ENCODE assay signal across 8 cellular contexts in genomic region chr22:20319745-20320658, GRCh38. TPM values are rescaled to one million over a fixed set of nuclear protein-coding genes. Genes with fewer than 3 reads are reported as not detected.
DNase-seq lines count a peak whose midpoint lies in the region; ATAC-seq, FAIRE-seq and TF ChIP-seq lines count a peak whose summit lies in the region.

DGCR6L (minus strand) TSS chr22:20320060; CDS start chr22:20319988, 72 bp downstream.

- H4K8ac ChIP-seq in H1 (ENCODE audit: extremely low read depth, insufficient read depth, low read length): no peak within 1 kb of the TSS

- peak within 1 kb of the TSS; percentile 83 for H3K18ac ChIP-seq in H1 (ENCODE audit: extremely low read depth, low read length)

- peak within 1 kb of the TSS; percentile 40 for H4K91ac ChIP-seq in H1 (replicated peaks; ENCODE audit: insufficient read length, low read length)

- H3K9me3 Mint-ChIP-seq in CD14-positive monocyte (peaks cover 0 to 3% (median 0%) of the 10 kb centered on the region in 7 donors), memory B cell (no peaks in the 10 kb centered on the region)

- no peak within 1 kb of the TSS for H3K4ac ChIP-seq in H1 (replicated peaks; ENCODE audit: insufficient read length, low read depth, low read length)

- no peak within 1 kb of the TSS for H3K23ac ChIP-seq in H1 (ENCODE audit: insufficient read length)

- peaks cover 0 to 5% (median 3%) of the 10 kb centered on the region in 4 experiments; a peak in 4 of 7 replicates for H3K4me1 ChIP-seq in H1 (replicated peaks in 1 of 4; ENCODE audit: control insufficient read depth in 3 of 4, insufficient read depth in 4 of 4, low read length in 3 of 4)

- no peaks in the 10 kb centered on the region for H3K9me3 ChIP-seq in H1 (ENCODE audit: insufficient read depth in 2 of 2, low read depth in 1 of 2, low read length in 1 of 2)

- peak within 1 kb of the TSS; percentile 84 to 86 for H3K4me2 ChIP-seq in H1 (ENCODE audit: insufficient read depth in 1 of 2, low read depth in 2 of 2, low read length in 2 of 2)

- intact Hi-C loops in CD14-positive monocyte (cut with micrococcal nuclease): no loop called here

- H3K79me1 ChIP-seq in H1 (ENCODE audit: low read depth, low read length): 0 out of 2 replicates have a peak, but pooled peaks cover 3% of the 10 kb centered on the region

- H3K4me1 Mint-ChIP-seq in CD14-positive monocyte: peaks cover 39% of the 10 kb centered on the region
- peaks cover 10% of the 10 kb centered on the region for H3K4me1 Mint-ChIP-seq in memory B cell

- H3K36me3 Mint-ChIP-seq in CD14-positive monocyte: peaks cover 0 to 3% of the 10 kb centered on the region in 2 donors
- no peaks in the 10 kb centered on the region for H3K36me3 Mint-ChIP-seq in memory B cell

- no peak within 1 kb of the TSS for H2BK12ac ChIP-seq in H1 (ENCODE audit: low read depth, low read length)

- H2BK120ac ChIP-seq in H1 (replicated peaks; ENCODE audit: low read depth, low read length): no peak within 1 kb of the TSS

- peak within 1 kb of the TSS; percentile 66; the same call in 1 of the 2 replicates for H2BK5ac ChIP-seq in H1 (ENCODE audit: low read depth, low read length)

- H2AK5ac ChIP-seq in H1 (ENCODE audit: low read depth, low read length): no peak within 1 kb of the TSS

- no peak within 1 kb of the TSS; the same call in 1 of the 2 replicates for H3K27ac ChIP-seq in H1 (ENCODE audit: low read depth, low read length)

- peak; percentile 67 for ATAC-seq in GM19351 (IDR thresholded peaks at IDR 0.05; ENCODE audit: unreplicated experiment)
- peak; percentile 61 for ATAC-seq in HG03565 (IDR thresholded peaks at IDR 0.05; ENCODE audit: unreplicated experiment)
- peak; percentile 92 for ATAC-seq in memory B cell (ENCODE audit: low read depth)

- H3K27ac Mint-ChIP-seq in CD14-positive monocyte: peak within 1 kb of the TSS; percentile 46 to 88 (median 72)
- H3K27ac Mint-ChIP-seq in memory B cell: peak within 1 kb of the TSS; percentile 75

- H3K56ac ChIP-seq in H1 (replicated peaks; ENCODE audit: insufficient read length, low read depth, low read length): peak within 1 kb of the TSS; percentile 82

- peak; percentile 93 for DNase-seq in CD14-positive monocyte (ENCODE audit: low spot score)
- peak; percentile 90 to 92 for DNase-seq in NOMO-1 (lab: John Stamatoyannopoulos, UW; ENCODE audit: unreplicated experiment in 2 of 2)
- DNase-seq in activated CD8-positive, alpha-beta memory T cell treated with anti-CD3 and anti-CD28 coated beads for 48 hours (ENCODE audit: low read depth in 2 of 3, low spot score in 2 of 3): peak; percentile 91 to 97 (median 97)
- DNase-seq in H1 (ENCODE audit: low read depth in 1 of 2, low spot score in 2 of 2): peak; percentile 60 to 97
- peak; percentile 91 to 94 for DNase-seq in memory B cell (ENCODE audit: low spot score in 2 of 2)
- peak; percentile 93 for DNase-seq in stimulated activated CD8-positive, alpha-beta memory T cell treated with anti-CD3 and anti-CD28 coated beads, Interleukin-12 subunit alpha, Interleukin-12 subunit beta, amount 100 ng/mL, for 1 hour (ENCODE audit: low read depth)

- H3K79me2 ChIP-seq in H1 (ENCODE audit: control insufficient read depth in 1 of 2, insufficient read depth in 2 of 2, low read length in 2 of 2): peaks cover 0 to 6% of the 10 kb centered on the region in 2 experiments; a peak in 1 of 4 replicates

- FAIRE-seq in H1 (lab: Jason Lieb, UNC): no peak

- no peak within 1 kb of the TSS for H2BK20ac ChIP-seq in H1 (ENCODE audit: low read length)

- H3K4me3 Mint-ChIP-seq in CD14-positive monocyte (peak within 1 kb of the TSS; percentile 91 to 95), memory B cell (peak within 1 kb of the TSS; percentile 87)

- H2BK15ac ChIP-seq in H1 (ENCODE audit: low read length): no peak within 1 kb of the TSS

- H3K4me3 ChIP-seq in H1 (ENCODE audit: extremely low read depth in 1 of 4, insufficient read depth in 2 of 4, low read depth in 3 of 4, low read length in 4 of 4): peak within 1 kb of the TSS; percentile 71 to 98 (median 84)

- H3K27me3 Mint-ChIP-seq in CD14-positive monocyte (ENCODE audit: low read depth in 3 of 3) (peaks cover 0 to 3% (median 1%) of the 10 kb centered on the region in 3 donors), memory B cell (no peaks in the 10 kb centered on the region)

- no peaks in the 10 kb centered on the region; a peak in 1 of 7 replicates for H3K27me3 ChIP-seq in H1 (replicated peaks in 1 of 4; ENCODE audit: control insufficient read depth in 3 of 4, extremely low read depth in 1 of 4, insufficient read depth in 3 of 4, low read length in 3 of 4)

- peak within 1 kb of the TSS; percentile 24; the same call in 1 of the 2 replicates for H2AFZ ChIP-seq in H1 (ENCODE audit: low read length)

- no peaks in the 10 kb centered on the region for H3K36me3 ChIP-seq in H1 (ENCODE audit: control insufficient read depth in 2 of 4, insufficient read depth in 4 of 4, low read length in 3 of 4)

- no peak for TF ChIP-seq EP300 in H1 (IDR thresholded peaks at IDR 0.05; ENCODE audit: borderline replicate concordance in 1 of 2, low read depth in 2 of 2, low read length in 2 of 2)

- CTCF ChIA-PET in H1 (lab: Charles Lee; ENCODE audit: partially characterized antibody): interaction anchor here (0.5 to 1.8 kb wide), 10 partner anchors 10 to 182 kb away, joined by 3 to 5 read pairs (median 3); no protein-coding TSS in a partner anchor

- TF ChIP-seq POLR2A in H1 (IDR thresholded peaks at IDR 0.05; ENCODE audit: control extremely low read depth in 1 of 2, low read depth in 2 of 2, low read length in 2 of 2): peak in 1 of 2 experiments; percentile 36; a peak in 2 of 3 replicates

- no peak for TF ChIP-seq RAD21 in H1 (IDR thresholded peaks at IDR 0.05 in 1 of 2, conservative IDR thresholded peaks at IDR 0.05 in 1 of 2; ENCODE audit: low read depth in 2 of 2, low read length in 2 of 2)

- POLR2A ChIA-PET in H1 (lab: Charles Lee; ENCODE audit: partially characterized antibody): interaction anchor here (0.9 to 1.4 kb wide), 5 partner anchors 13 to 91 kb away, joined by 3 to 4 read pairs (median 3); no protein-coding TSS in a partner anchor

- TF ChIP-seq CTCF in CD14-positive monocyte (IDR thresholded peaks at IDR 0.05) (no peak), H1 (IDR thresholded peaks at IDR 0.05; ENCODE audit: control extremely low read depth in 1 of 3, insufficient read depth in 1 of 3, low read depth in 1 of 3, low read length in 3 of 3) (no peak)

- H3K14ac ChIP-seq in H1 (ENCODE audit: insufficient read length): no peak within 1 kb of the TSS

- peaks cover 0 to 4% of the 10 kb centered on the region in 2 experiments for H4K20me1 ChIP-seq in H1 (replicated peaks in 1 of 2; ENCODE audit: control insufficient read depth in 1 of 2, insufficient read depth in 2 of 2, low read length in 2 of 2)

- H3K9ac ChIP-seq in H1 (replicated peaks in 1 of 4; ENCODE audit: extremely low read depth in 1 of 4, low read depth in 3 of 4, low read length in 3 of 4): peak within 1 kb of the TSS in 3 of 4 experiments; percentile 51 to 68 (median 62); a peak in 6 of 7 replicates

- H4K5ac ChIP-seq in H1 (ENCODE audit: insufficient read length, low read depth, low read length): peak within 1 kb of the TSS; percentile 90

- WGBS in H1 (ENCODE audit: extremely low coverage in 1 of 2, insufficient coverage in 1 of 2, insufficient read length in 1 of 2, insufficient replicate concordance in 2 of 2, low coverage in 1 of 2, low lambda C conversion rate in 2 of 2, missing lambda C conversion rate in 1 of 2), 2 experiments: 2% methylated on average over 76 of the region's 98 CpGs; no CpG with 5 or more reads in 1 of the 2 experiments

- peaks cover 6% of the 10 kb centered on the region; the same call in 1 of the 2 replicates for H3K23me2 ChIP-seq in H1 (ENCODE audit: low read depth, low read length)

TF ChIP-seq in H1, 55 proteins besides CTCF, POLR2A, EP300 and RAD21 (continues in another document):
- TF ChIP-seq SP4 (IDR thresholded peaks at IDR 0.05; ENCODE audit: low read length) (peak; percentile 77; the same call in 1 of the 2 replicates), EZH2 (IDR thresholded peaks at IDR 0.05; ENCODE audit: low read depth, low read length, severe bottlenecking) (no peak), ATF3 (IDR thresholded peaks at IDR 0.05; ENCODE audit: insufficient read depth, low read depth, low read length) (peak; percentile 24; the same call in 1 of the 2 replicates), TBP (IDR thresholded peaks at IDR 0.05; ENCODE audit: low read depth, low read length) (peak; percentile 34; the same call in 1 of the 2 replicates), KDM4A (IDR thresholded peaks at IDR 0.05; ENCODE audit: low read depth, low read length, severe bottlenecking) (peak; percentile 90), SRF (IDR thresholded peaks at IDR 0.05; ENCODE audit: low read depth, low read length) (no peak), BACH1 (IDR thresholded peaks at IDR 0.05; ENCODE audit: low read length) (peak; percentile 56; the same call in 1 of the 2 replicates), SIN3A (conservative IDR thresholded peaks at IDR 0.05 in 1 of 2, IDR thresholded peaks at IDR 0.05 in 1 of 2; ENCODE audit: low read depth in 1 of 2, low read length in 2 of 2) (peak in 1 of 2 experiments; percentile 58; a peak in 1 of 4 replicates), CREB1 (IDR thresholded peaks at IDR 0.05) (peak; percentile 40; the same call in 1 of the 2 replicates), MAFK (IDR thresholded peaks at IDR 0.05; ENCODE audit: low read depth, low read length) (0 out of 2 replicates have a peak, but pooled peaks have one; percentile 28), FOSL1 (IDR thresholded peaks at IDR 0.05; ENCODE audit: insufficient read depth, low read depth, low read length) (no peak), RXRA (IDR thresholded peaks at IDR 0.05; ENCODE audit: insufficient read depth, low read depth, low read length) (no peak), TAF1 (IDR thresholded peaks at IDR 0.05; ENCODE audit: low read depth, low read length) (peak; percentile 63; the same call in 1 of the 2 replicates)

RNA-seq across cellular contexts. Expression of gene DGCR6L, which starts in this region (rescaled TPM):
- polyA plus RNA-seq in CD14-positive monocyte (10 to 100 TPM; 56.3 to 62.8 TPM), H1 (2011; rRNA removed) (72.6 and 93.5 TPM in 2 replicates)
- 41.9 and 43.6 TPM in 2 replicates for total RNA-seq in H1 (2021; fragmentation: NEBNext Ultra II Directional; extraction: Animal tissue kit (Norgen Biotek cat#: 25700))
- polyA plus RNA-seq in H1 (2011; cell fraction: cytosol; rRNA removed): 82.8 TPM
- polyA plus RNA-seq in H1 (2011; cell fraction: nucleus; rRNA removed): 56.9 TPM
- polyA plus RNA-seq in H1 (2012, experiment 1 of 2): 26.0 to 54.5 TPM (median 49.4 TPM) in 4 replicates
- 59.2 TPM for polyA plus RNA-seq in H1 (2012, experiment 2 of 2)
- polyA plus RNA-seq in H1 (2013, experiment 1 of 2): 26.6 TPM
- polyA plus RNA-seq in H1 (2013, experiment 2 of 2): 25.1 TPM
- 12.0 and 15.2 TPM in 2 replicates for polyA minus RNA-seq in H1 (2011; rRNA and poly(A)+ RNA removed)
- 18.9 TPM for polyA minus RNA-seq in H1 (2011; cell fraction: cytosol; rRNA and poly(A)+ RNA removed)
- polyA minus RNA-seq in H1 (2011; cell fraction: nucleus; rRNA and poly(A)+ RNA removed): 16.5 TPM
